Comparison of ENCODE assay signal across 8 cellular contexts in the genomic region with DNA sequence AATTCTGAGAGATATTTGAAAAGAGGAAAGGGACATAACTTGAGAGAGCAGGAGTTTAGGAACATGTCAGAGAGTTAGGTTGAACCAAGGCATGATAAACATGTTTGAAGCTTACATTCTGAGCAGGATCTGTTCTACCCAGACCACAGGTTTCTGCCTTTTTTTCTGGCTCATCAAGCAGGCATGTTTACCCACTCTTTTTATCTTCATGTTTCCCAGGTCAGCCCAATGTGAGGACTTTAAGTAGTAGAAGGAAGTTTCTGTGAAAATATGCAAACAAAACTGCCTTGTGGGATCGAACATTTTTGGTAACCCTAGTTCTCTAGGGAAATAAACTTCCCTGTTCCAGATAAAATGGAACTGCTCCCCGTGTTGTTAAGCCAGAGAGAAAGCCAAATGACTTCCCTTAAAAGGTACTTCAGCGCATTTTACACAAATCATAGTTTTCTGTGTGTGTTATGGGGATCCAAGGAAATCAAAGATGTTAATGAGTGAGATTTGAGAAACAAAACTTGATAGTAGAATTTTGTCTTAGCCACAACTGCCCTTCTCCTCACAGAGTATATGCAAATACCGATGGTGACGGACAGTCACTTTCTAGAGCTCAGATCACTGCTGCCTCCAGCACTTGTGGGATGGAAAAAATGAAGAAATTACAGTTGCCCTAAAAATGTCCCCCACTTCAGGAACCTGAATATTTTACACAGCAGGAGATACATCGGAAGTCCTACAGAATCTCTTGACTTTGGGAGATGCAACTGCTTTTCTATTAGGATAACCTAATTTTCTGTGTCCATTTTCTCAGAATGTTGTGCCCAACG. TPM values are rescaled to one million over a fixed set of nuclear protein-coding genes. Genes with fewer than 3 reads are reported as not detected.
DNase-seq lines count a peak whose midpoint lies in the region; ATAC-seq, FAIRE-seq and TF ChIP-seq lines count a peak whose summit lies in the region.

No MANE protein-coding gene starts in this region.

- no peaks in the 10 kb centered on the region for H3K27me3 ChIP-seq in BLaER1 treated with 17β-estradiol and CSF1 and Interleukin-3, amounts not matched to agents 10 nM and 100 nM
- H3K27me3 ChIP-seq in PC-9 (ENCODE audit: insufficient read depth, low read depth) = no peaks in the 10 kb centered on the region
- no peaks in the 10 kb centered on the region for H3K27me3 ChIP-seq in effector memory CD4-positive, alpha-beta T cell (replicated peaks; ENCODE audit: control insufficient read depth, insufficient read depth, low read length, poor library complexity, severe bottlenecking)

- intact Hi-C loops in PC-9 (cut with micrococcal nuclease; ENCODE audit: unreplicated experiment) = no loop called here

- H3K4me2 ChIP-seq in BLaER1 treated with 17β-estradiol and CSF1 and Interleukin-3, amounts not matched to agents 10 nM and 100 nM = peak overlapping the region; percentile 83 to 95 (median 92)
- H3K4me2 ChIP-seq in PC-9 = peak overlapping the region; percentile 84

- peak overlapping the region; percentile 87 to 99 (median 90) for H3K9ac ChIP-seq in BLaER1 treated with 17β-estradiol and CSF1 and Interleukin-3, amounts not matched to agents 10 nM and 100 nM

- peak overlapping the region; percentile 98 for H2AFZ ChIP-seq in PC-9

- peak overlapping the region; percentile 84 to 98 (median 90) for H3K4me3 ChIP-seq in BLaER1 treated with 17β-estradiol and CSF1 and Interleukin-3, amounts not matched to agents 10 nM and 100 nM
- peak overlapping the region; percentile 93 for H3K4me3 ChIP-seq in PC-9
- H3K4me3 ChIP-seq in effector memory CD4-positive, alpha-beta T cell (ENCODE audit: insufficient read depth, low read depth, low read length, poor library complexity, severe bottlenecking) = peak overlapping the region; percentile 86

- peaks cover 36% of the 10 kb centered on the region for H3K79me2 ChIP-seq in PC-9 (ENCODE audit: low read depth)

- POLR2A ChIA-PET in PC-9 (lab: Charles Lee; ENCODE audit: unreplicated experiment) = interaction anchor here (0.5 to 1.0 kb wide), 3 partner anchors 23 to 332 kb away, joined by 4 to 30 read pairs (median 6); partner anchors contain the start of genes AP4B1 and DCLRE1B

- no peak for FAIRE-seq in urothelium cell line (lab: Jason Lieb, UNC)

- no peaks in the 10 kb centered on the region for H3K9me3 ChIP-seq in BLaER1 treated with 17β-estradiol and CSF1 and Interleukin-3, amounts not matched to agents 10 nM and 100 nM (replicated peaks in 1 of 11)
- H3K9me3 ChIP-seq in PC-9 (ENCODE audit: insufficient read depth, low read depth) = no peaks in the 10 kb centered on the region
- H3K9me3 ChIP-seq in effector memory CD4-positive, alpha-beta T cell (ENCODE audit: control insufficient read depth, low read length) = no peaks in the 10 kb centered on the region

- H3K36me3 ChIP-seq in BLaER1 treated with 17β-estradiol and CSF1 and Interleukin-3, amounts not matched to agents 10 nM and 100 nM = peaks cover 0 to 2% (median 0%) of the 10 kb centered on the region in 11 experiments; a peak in 3 of 22 replicates
- no peaks in the 10 kb centered on the region for H3K36me3 ChIP-seq in PC-9 (ENCODE audit: low read depth)
- no peaks in the 10 kb centered on the region for H3K36me3 ChIP-seq in effector memory CD4-positive, alpha-beta T cell (ENCODE audit: control insufficient read depth, insufficient read depth, low read length)

- H3K27ac ChIP-seq in BLaER1 treated with 17β-estradiol and CSF1 and Interleukin-3, amounts not matched to agents 10 nM and 100 nM = peak overlapping the region; percentile 79 to 98 (median 88)
- H3K27ac ChIP-seq in PC-9 = peak overlapping the region; percentile 61
- peak overlapping the region; percentile 98 for H3K27ac ChIP-seq in effector memory CD4-positive, alpha-beta T cell (ENCODE audit: insufficient read depth, low read length, poor library complexity, severe bottlenecking)

- TF ChIP-seq CTCF in PC-9 (conservative IDR thresholded peaks at IDR 0.05) = no peak

- peak; percentile 35 for ATAC-seq in GM21526 (IDR thresholded peaks at IDR 0.05; ENCODE audit: low FRiP score, unreplicated experiment)
- no peak for ATAC-seq in GM19328 (IDR thresholded peaks at IDR 0.05; ENCODE audit: unreplicated experiment)

- BruUV-seq in PC-9 (replicated peaks; lab: Mats Ljungman, UMichigan) = no TSS peak

- CTCF ChIA-PET in PC-9 (lab: Charles Lee) = interaction anchor here (0.7 to 1.2 kb wide), 2 partner anchors 23 to 58 kb away, joined by 3 to 5 read pairs; partner anchors contain the start of gene DCLRE1B

- H4K20me1 ChIP-seq in BLaER1 treated with 17β-estradiol and CSF1 and Interleukin-3, amounts not matched to agents 10 nM and 100 nM = peaks cover 16 to 37% (median 35%) of the 10 kb centered on the region in 11 experiments
- peaks cover 17% of the 10 kb centered on the region for H4K20me1 ChIP-seq in PC-9 (ENCODE audit: insufficient read depth)

- H3K9me2 ChIP-seq in PC-9 (ENCODE audit: insufficient read depth) = no peaks in the 10 kb centered on the region; the same call in 1 of the 2 replicates

- H3K4me1 ChIP-seq in BLaER1 treated with 17β-estradiol and CSF1 and Interleukin-3, amounts not matched to agents 10 nM and 100 nM = peaks cover 41 to 50% (median 45%) of the 10 kb centered on the region in 10 experiments
- H3K4me1 ChIP-seq in PC-9 (replicated peaks; ENCODE audit: insufficient read depth) = peaks cover 33% of the 10 kb centered on the region
- H3K4me1 ChIP-seq in effector memory CD4-positive, alpha-beta T cell (ENCODE audit: control insufficient read depth, insufficient read depth, low read length, poor library complexity, severe bottlenecking) = peaks cover 25% of the 10 kb centered on the region

- DNase-seq in PC-9 (peak in 1 of 2 experiments; percentile 72), myocyte (ENCODE audit: low read depth) (peak; percentile 9), urothelium cell line (ENCODE audit: low spot score) (no peak), iPS-NIHi7 (ENCODE audit: extremely low spot score) (no peak)
- no peak for DNase-seq in effector memory CD4-positive, alpha-beta T cell

- peaks cover 24% of the 10 kb centered on the region; the same call in 1 of the 2 replicates for H3F3A ChIP-seq in PC-9 (ENCODE audit: insufficient read depth, low read depth)

RNA-seq across cellular contexts. Expression of gene HIPK1, which starts 0.8 kb away (rescaled TPM):
- 20.0 and 26.3 TPM in 2 replicates for total RNA-seq in PC-9 (2021)
- total RNA-seq in myocyte = 45.0 and 71.9 TPM in 2 replicates
- 25.5 TPM for polyA plus RNA-seq in myocyte (2012)

RNA-seq across cellular contexts. Expression of gene DCLRE1B, which starts 23.2 kb away (rescaled TPM):
- total RNA-seq in PC-9 (2021) (10.1 and 11.2 TPM in 2 replicates), myocyte (4.2 and 5.3 TPM in 2 replicates)
- polyA plus RNA-seq in myocyte (2012) = 5.8 TPM

RNA-seq across cellular contexts. Expression of gene AP4B1, which starts 23.7 kb away (rescaled TPM):
- 10.0 and 11.7 TPM in 2 replicates for total RNA-seq in PC-9 (2021)
- 11.0 and 13.1 TPM in 2 replicates for total RNA-seq in myocyte
- polyA plus RNA-seq in myocyte (2012) = 16.3 TPM

RNA-seq across cellular contexts. Expression of gene BCL2L15, which starts 41.0 kb away (rescaled TPM):
- 0.15 TPM in 1 of 2 replicates, not detected in the other for total RNA-seq in PC-9 (2021)
- total RNA-seq in myocyte = 0.37 and 4.4 TPM in 2 replicates
- 0.26 TPM for polyA plus RNA-seq in myocyte (2012)

RNA-seq across cellular contexts. Expression of gene OLFML3, which starts 50.9 kb away (rescaled TPM):
- total RNA-seq in PC-9 (2021) (0.45 and 0.52 TPM in 2 replicates), myocyte (239 and 310 TPM in 2 replicates)
- 96.7 TPM for polyA plus RNA-seq in myocyte (2012)
